In the genomic region with DNA sequence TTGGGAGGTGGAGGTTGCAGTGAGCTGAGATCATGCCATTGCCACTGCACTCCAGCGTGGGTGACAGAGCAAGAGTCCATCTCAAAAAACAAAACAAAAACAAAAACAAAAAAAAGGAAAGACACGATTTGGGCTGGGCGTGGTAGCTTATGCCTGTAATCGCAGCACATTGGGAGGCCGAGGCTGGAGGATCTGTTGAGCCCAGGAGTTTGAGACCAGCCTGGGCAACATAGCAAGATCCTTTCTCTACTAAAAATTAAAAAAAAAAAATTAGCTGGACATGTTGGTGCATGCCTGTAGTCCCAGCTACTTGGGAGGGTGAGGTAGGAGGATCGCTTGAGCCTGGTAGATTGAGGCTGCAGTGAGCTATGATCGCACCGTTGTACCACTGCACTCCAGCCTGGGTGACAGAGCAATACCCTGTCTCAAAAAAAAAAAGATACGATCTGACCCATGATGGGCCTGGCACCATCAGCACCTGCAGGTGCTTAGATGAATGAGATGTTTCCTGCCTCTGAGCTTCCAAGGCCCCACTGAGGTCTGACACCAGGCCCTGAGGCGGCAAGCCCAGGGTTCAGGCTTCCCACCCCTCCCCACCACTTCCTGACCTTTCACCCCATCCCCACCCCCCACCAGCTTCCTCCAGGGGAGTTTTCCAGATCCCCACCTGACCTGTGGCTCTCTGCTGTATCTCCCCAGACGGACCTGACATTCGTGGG, we compare ENCODE assay signal across 24 cellular contexts. TPM values are rescaled to one million over a fixed set of nuclear protein-coding genes. Genes with fewer than 3 reads are reported as not detected.
"Had no signal": no experiment of that assay in that cellular context is flagged by ENCODE, and none has a peak within 500 bp of the region (broad histone marks: within the 10 kb centered on the region; RNA-seq: fewer than 3 reads in every experiment).

No MANE protein-coding gene starts in this region.

- H3K27me3 ChIP-seq: dorsolateral prefrontal cortex, esophagus muscularis mucosa, gastroesophageal sphincter, neutrophil, sigmoid colon had no signal

- H3K27ac ChIP-seq: coronary artery, dorsolateral prefrontal cortex, epithelial cell of prostate, esophagus muscularis mucosa, gastroesophageal sphincter, neutrophil, sigmoid colon, skin epidermis had no signal

- H3K4me3 Mint-ChIP-seq: naive thymus-derived CD8-positive, alpha-beta T cell had no signal

- ATAC-seq: gastroesophageal sphincter; left lobe of liver; mucosa of descending colon; naive thymus-derived CD8-positive, alpha-beta T cell had no signal

- H3K27me3 Mint-ChIP-seq: naive thymus-derived CD8-positive, alpha-beta T cell had no signal

- DNase-seq: dorsolateral prefrontal cortex; effector CD8-positive, alpha-beta T cell; glutamatergic neuron; islet precursor cell; mammary epithelial cell; mucosa of descending colon; naive thymus-derived CD8-positive, alpha-beta T cell; posterior cingulate gyrus; sigmoid colon; stimulated activated CD4-positive, alpha-beta T cell treated with anti-CD3 and anti-CD28 coated beads, Interleukin-2, amount 100 ng/mL, for 24 hours; stimulated activated CD4-positive, alpha-beta T cell treated with anti-CD3 and anti-CD28 coated beads, Interleukin-4, amount 100 ng/mL, for 4 hours; stimulated activated naive CD4-positive, alpha-beta T cell treated with Interleukin-2 at 50 U/mL for 16 hours; trophoblast cell had no signal

- H3K9me3 Mint-ChIP-seq: naive thymus-derived CD8-positive, alpha-beta T cell had no signal

- H3K4me3 ChIP-seq: coronary artery, dorsolateral prefrontal cortex, esophagus muscularis mucosa, gastroesophageal sphincter, mucosa of descending colon, sigmoid colon, skin epidermis had no signal

- H3K4me1 ChIP-seq: esophagus muscularis mucosa, gastroesophageal sphincter, sigmoid colon had no signal

- H3K9me3 ChIP-seq: esophagus muscularis mucosa, gastroesophageal sphincter, mucosa of descending colon, neutrophil, sigmoid colon had no signal

RNA-seq across cellular contexts. Expression of a gene that starts 21.8 kb away (rescaled TPM):
- polyA plus RNA-seq: naive thymus-derived CD8-positive, alpha-beta T cell had no signal

RNA-seq across cellular contexts. Expression of a gene that starts 31.7 kb away (rescaled TPM):
- total RNA-seq: fibroblast of villous mesenchyme, gastroesophageal sphincter, left lobe of liver, mammary epithelial cell, osteocyte, pulmonary artery endothelial cell, sigmoid colon had no signal
- polyA plus RNA-seq: mammary epithelial cell, neural cell had no signal
